In the genomic region with DNA sequence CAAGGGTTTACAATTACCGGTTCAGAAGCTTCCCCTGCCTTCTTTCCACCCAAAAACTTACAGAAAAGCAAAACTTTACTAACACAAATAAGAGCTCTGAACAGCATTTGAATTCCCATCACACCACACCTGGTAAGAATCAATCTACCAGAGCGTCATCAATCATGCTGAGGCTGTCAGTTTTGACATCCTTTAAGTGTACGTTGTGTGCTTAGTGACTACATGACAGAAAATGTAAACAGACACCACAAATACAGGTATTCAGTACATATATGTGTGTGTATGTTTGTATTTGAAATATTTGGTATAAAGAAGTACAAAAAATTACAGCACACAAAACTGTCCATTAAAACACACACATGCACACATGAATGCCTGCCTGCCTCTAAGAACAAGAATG, we compare ENCODE assay signal across 12 cellular contexts.
DNase-seq lines count a peak whose midpoint lies in the region; ATAC-seq lines count a peak whose summit lies in the region.
"Had no signal": no experiment of that assay in that cellular context is flagged by ENCODE, and none has a peak within 500 bp of the region (broad histone marks: within the 10 kb centered on the region; RNA-seq: fewer than 3 reads in every experiment).

No MANE protein-coding gene starts in this region.

- DNase-seq in NCI-H510A treated with DMSO at 0.1 percent for 48 hours (lab: John Stamatoyannopoulos, UW) (peak; percentile 15), NCI-H510A (lab: John Stamatoyannopoulos, UW) (no peak), DMS53 treated with DMSO at 0.1 percent for 48 hours (lab: John Stamatoyannopoulos, UW; ENCODE audit: unreplicated experiment) (peak; percentile 74), NCI-H748 treated with DMSO at 0.1 percent for 48 hours (lab: John Stamatoyannopoulos, UW) (peak; percentile 29), NCI-H1092 (lab: John Stamatoyannopoulos, UW) (no peak)
- DNase-seq: C1 segment of cervical spinal cord; CD4-positive, alpha-beta memory T cell; DMS 273 treated with DMSO at 0.1 percent for 48 hours; DMS79 treated with DMSO at 0.1 percent for 48 hours; GF-D8; GOT3 had no signal

- ATAC-seq in GM21717 (IDR thresholded peaks at IDR 0.05; ENCODE audit: unreplicated experiment) = no peak

Comparison
In these comparisons a context has a peak if more than half of its experiments do, and no peak if none do; other contexts are left out.
1. DNase-seq: peak in NCI-H510A treated with DMSO at 0.1 percent for 48 hours (single experiment), DMS53 treated with DMSO at 0.1 percent for 48 hours (single experiment) and NCI-H748 treated with DMSO at 0.1 percent for 48 hours (single experiment); none in NCI-H510A (single experiment) and NCI-H1092 (single experiment).